ENCODE assay signal across 12 cellular contexts in the genomic region with DNA sequence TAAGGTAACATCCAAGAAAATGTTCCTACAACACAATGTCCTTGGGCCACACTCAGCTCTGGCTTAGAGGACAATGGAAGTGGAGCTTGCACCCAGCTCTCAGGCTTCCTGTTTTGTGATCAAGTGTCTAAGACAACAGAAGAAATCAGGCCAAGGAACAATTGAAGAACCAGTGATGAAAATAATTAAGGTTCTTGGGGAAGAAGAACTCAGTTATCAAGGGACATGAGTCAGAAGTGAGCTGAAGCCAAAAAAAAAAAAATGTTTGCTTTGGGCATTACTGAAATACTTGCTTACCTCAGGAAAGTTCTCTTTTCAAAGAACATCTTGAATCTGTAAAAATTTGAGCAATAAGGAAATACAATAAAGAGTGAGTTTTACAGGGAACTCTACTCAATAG.
DNase-seq lines count a peak whose midpoint lies in the region; ATAC-seq and TF ChIP-seq lines count a peak whose summit lies in the region.
"Had no signal": no experiment of that assay in that cellular context is flagged by ENCODE, and none has a peak within 500 bp of the region (broad histone marks: within the 10 kb centered on the region; RNA-seq: fewer than 3 reads in every experiment).

No MANE protein-coding gene starts in this region.

- no peak for ATAC-seq in HG03159 (IDR thresholded peaks at IDR 0.05; ENCODE audit: unreplicated experiment)

- H3K27me3 ChIP-seq in thyroid gland, result no peaks in the 10 kb centered on the region

- TF ChIP-seq POLR2A in thyroid gland (IDR thresholded peaks at IDR 0.05), result no peak

- peak; percentile 67 for DNase-seq in GM03348 (ENCODE audit: low spot score)
- peak; percentile 51 for DNase-seq in amniotic epithelial cell (ENCODE audit: low read depth)
- DNase-seq in fibroblast of the conjunctiva (ENCODE audit: low read depth), result peak; percentile 80
- peak; percentile 22 to 31 for DNase-seq in thyroid gland
- DNase-seq in NCI-H69 (lab: John Stamatoyannopoulos, UW), result no peak
- no peak for DNase-seq in cerebellum (ENCODE audit: low spot score)
- DNase-seq: activated B cell treated with CpG ODN at 0.5 μM for 24 hours; activated CD8-positive, alpha-beta memory T cell treated with anti-CD3 and anti-CD28 coated beads, Interleukin-2, amount 50 U/mL, for 48 hours; COR-L47; NCI-H1092; nephron progenitor cell had no signal

- no peak overlapping the region for H3K4me3 ChIP-seq in thyroid gland (replicated peaks in 1 of 3)

- no peak for TF ChIP-seq CTCF in thyroid gland (IDR thresholded peaks at IDR 0.05)

- peak overlapping the region; percentile 25 to 49 (median 38) for H3K27ac ChIP-seq in thyroid gland

- H3K36me3 ChIP-seq in thyroid gland, result no peaks in the 10 kb centered on the region

- no peaks in the 10 kb centered on the region for H3K9me3 ChIP-seq in thyroid gland

- intact Hi-C loops in thyroid gland (cut with DNase I), result no loop called here

- peaks cover 16 to 26% of the 10 kb centered on the region in 2 donors for H3K4me1 ChIP-seq in thyroid gland

Comparison
In these comparisons a context has a peak if more than half of its experiments do, and no peak if none do; other contexts are left out.
1. DNase-seq: peak in GM03348 (single experiment), amniotic epithelial cell (single experiment), fibroblast of the conjunctiva (single experiment) and thyroid gland (2 of 2); none in NCI-H69 (single experiment) and cerebellum (single experiment).